ENCODE assay signal across 30 cellular contexts in the genomic region with DNA sequence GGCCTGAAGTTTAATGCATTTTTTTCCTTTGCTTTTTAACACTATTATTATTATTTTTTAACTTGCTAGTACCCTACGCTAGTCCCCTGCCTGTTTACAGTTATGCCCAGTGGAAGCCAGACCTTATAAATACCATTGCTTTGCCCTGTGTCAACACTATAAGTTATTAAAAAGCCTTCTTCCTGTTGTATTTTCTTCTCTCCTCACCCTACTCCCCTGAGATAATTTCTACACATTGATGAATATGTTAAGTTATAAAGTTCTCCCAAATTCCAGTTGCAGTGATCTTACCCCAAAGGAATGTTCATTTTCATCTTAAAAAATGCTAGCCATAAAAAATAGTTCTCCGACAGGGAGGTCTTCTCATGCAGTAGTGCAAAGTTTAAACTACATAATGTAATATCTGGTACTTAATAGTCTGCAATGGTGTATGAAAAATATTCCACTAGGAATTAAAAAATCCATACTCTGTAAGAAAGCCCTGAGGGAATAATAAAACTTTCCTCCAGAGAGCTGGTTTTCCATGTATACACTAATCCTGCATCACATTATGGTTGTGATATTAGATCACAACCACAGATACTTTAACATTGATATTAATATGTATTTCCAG. TPM values are rescaled to one million over a fixed set of nuclear protein-coding genes. Genes with fewer than 3 reads are reported as not detected.
A peak's percentile ranks its signal among the peaks of the same experiment; 100 is the strongest.
DNase-seq lines count a peak whose midpoint lies in the region; ATAC-seq and TF ChIP-seq lines count a peak whose summit lies in the region.
"Had no signal": no experiment of that assay in that cellular context is flagged by ENCODE, and none has a peak within 500 bp of the region (broad histone marks: within the 10 kb centered on the region; RNA-seq: fewer than 3 reads in every experiment).

No MANE protein-coding gene starts in this region.

- peaks cover 25% of the 10 kb centered on the region for H3K4me1 Mint-ChIP-seq in nephron
- H3K4me1 Mint-ChIP-seq: activated B cell treated with CpG ODN at 0.5 μM for 24 hours; activated CD4-positive, alpha-beta T cell treated with anti-CD3 and anti-CD28 coated beads, Interleukin-2, amount 10 ng/mL, durations not matched to agents 7 days and 5 days; B cell; neural progenitor cell; T-cell had no signal

- no peak overlapping the region for H2BK5ac ChIP-seq in IMR-90 (ENCODE audit: low read depth, low read length, poor library complexity, severe bottlenecking)

- H2BK20ac ChIP-seq in IMR-90 (ENCODE audit: low read depth, low read length) = no peak overlapping the region

- CTCF ChIA-PET in IMR-90 (lab: Yijun Ruan, JAX) = no interaction called here

- ATAC-seq in IMR-90 (ENCODE audit: low read depth) (peak; percentile 63), HG03442 (IDR thresholded peaks at IDR 0.05; ENCODE audit: unreplicated experiment) (no peak), HG03175 (IDR thresholded peaks at IDR 0.05; ENCODE audit: unreplicated experiment) (no peak)
- ATAC-seq: activated T-cell treated with anti-CD3 and anti-CD28 coated beads, Interleukin-2, amount 50 U/mL, for 72 hours; body of pancreas; GM12878; left lobe of liver; T-cell had no signal

- no peaks in the 10 kb centered on the region for H3K9me3 Mint-ChIP-seq in nephron
- H3K9me3 Mint-ChIP-seq: activated B cell treated with CpG ODN at 0.5 μM for 24 hours; activated CD4-positive, alpha-beta T cell treated with anti-CD3 and anti-CD28 coated beads, Interleukin-2, amount 10 ng/mL, durations not matched to agents 7 days and 5 days; activated T-cell treated with anti-CD3 and anti-CD28 coated beads, Interleukin-2, amount 50 U/mL, for 72 hours; CD4-positive, alpha-beta memory T cell; neural progenitor cell; T-cell had no signal

- peaks cover 23% of the 10 kb centered on the region for H3K36me3 Mint-ChIP-seq in nephron (ENCODE audit: low read depth)

- no peak overlapping the region for H3K4ac ChIP-seq in IMR-90 (ENCODE audit: low read depth, low read length)

- no peak overlapping the region for H3K4me3 Mint-ChIP-seq in nephron
- H3K4me3 Mint-ChIP-seq: activated B cell treated with CpG ODN at 0.5 μM for 24 hours; activated CD4-positive, alpha-beta T cell treated with anti-CD3 and anti-CD28 coated beads, Interleukin-2, amount 10 ng/mL, durations not matched to agents 7 days and 5 days; activated T-cell treated with anti-CD3 and anti-CD28 coated beads, Interleukin-2, amount 50 U/mL, for 72 hours; B cell; CD4-positive, alpha-beta memory T cell; neural progenitor cell; T-cell had no signal

- H3K56ac ChIP-seq in IMR-90 (ENCODE audit: extremely low read depth, insufficient read depth, low read length) = no peak overlapping the region

- peaks cover 5% of the 10 kb centered on the region for H3K36me3 ChIP-seq in IMR-90 (ENCODE audit: control insufficient read depth, insufficient read depth, low read length)
- H3K36me3 ChIP-seq: neural progenitor cell, SJSA1 had no signal

- H3K27me3 ChIP-seq in IMR-90 (ENCODE audit: control insufficient read depth, insufficient read depth, low read length) = no peaks in the 10 kb centered on the region
- H3K27me3 ChIP-seq: body of pancreas, neural progenitor cell, right atrium auricular region, SJSA1, suprapubic skin had no signal

- no peaks in the 10 kb centered on the region for H3K27me3 Mint-ChIP-seq in nephron (ENCODE audit: low read depth)
- H3K27me3 Mint-ChIP-seq: activated B cell treated with CpG ODN at 0.5 μM for 24 hours; activated CD4-positive, alpha-beta T cell treated with anti-CD3 and anti-CD28 coated beads, Interleukin-2, amount 10 ng/mL, durations not matched to agents 7 days and 5 days; B cell; CD4-positive, alpha-beta memory T cell; T-cell had no signal

- peak overlapping the region in 2 of 3 experiments; percentile 31 to 35 for H3K27ac Mint-ChIP-seq in nephron
- H3K27ac Mint-ChIP-seq: activated B cell treated with CpG ODN at 0.5 μM for 24 hours; activated CD4-positive, alpha-beta T cell treated with anti-CD3 and anti-CD28 coated beads, Interleukin-2, amount 10 ng/mL, durations not matched to agents 7 days and 5 days; activated T-cell treated with anti-CD3 and anti-CD28 coated beads, Interleukin-2, amount 50 U/mL, for 72 hours; B cell; CD4-positive, alpha-beta memory T cell; neural progenitor cell; T-cell had no signal

- H3K4me1 ChIP-seq in IMR-90 (ENCODE audit: control insufficient read depth, insufficient read depth, low read length) = no peaks in the 10 kb centered on the region
- H3K4me1 ChIP-seq: body of pancreas, neural progenitor cell, right atrium auricular region, suprapubic skin had no signal

- no peak overlapping the region for H4K91ac ChIP-seq in IMR-90 (ENCODE audit: insufficient read depth, low read depth, low read length)

- H3K23ac ChIP-seq in IMR-90 (ENCODE audit: low read depth, low read length) = no peak overlapping the region

- TF ChIP-seq POLR2A in IMR-90 (IDR thresholded peaks at IDR 0.05; ENCODE audit: low read depth, low read length) = no peak

- POLR2A ChIA-PET in IMR-90 (lab: Charles Lee; ENCODE audit: unreplicated experiment) = interaction anchor here (0.5 kb wide), 1 partner anchor 250 kb away, joined by 7 read pairs; no protein-coding TSS in a partner anchor

- no peak overlapping the region for H3K14ac ChIP-seq in IMR-90 (replicated peaks; ENCODE audit: low read depth, low read length)

- no peaks in the 10 kb centered on the region for H3K9me3 ChIP-seq in IMR-90 (ENCODE audit: control insufficient read depth, insufficient read depth, low read length)
- H3K9me3 ChIP-seq: body of pancreas, right atrium auricular region, SJSA1, suprapubic skin had no signal

- TF ChIP-seq CTCF in AG10803 (conservative IDR thresholded peaks at IDR 0.05; ENCODE audit: low read length) = no peak
- no peak for TF ChIP-seq CTCF in IMR-90 (conservative IDR thresholded peaks at IDR 0.05; ENCODE audit: low read depth, low read length)
- no peak for TF ChIP-seq CTCF in choroid plexus epithelial cell (conservative IDR thresholded peaks at IDR 0.05; ENCODE audit: low read depth, low read length)
- TF ChIP-seq CTCF in nephron (IDR thresholded peaks at IDR 0.05; ENCODE audit: unreplicated experiment in 3 of 3) = no peak

- no peak overlapping the region for H3K9ac ChIP-seq in IMR-90 (ENCODE audit: low read depth, low read length)
- H3K9ac ChIP-seq: neural progenitor cell had no signal

- no peak overlapping the region for H3K4me2 ChIP-seq in IMR-90 (ENCODE audit: low read depth, low read length)
- H3K4me2 ChIP-seq: neural progenitor cell, smooth muscle cell had no signal

- H3K4me3 ChIP-seq in AG10803 (ENCODE audit: low read length) (no peak overlapping the region), IMR-90 (ENCODE audit: insufficient read depth, low read depth, low read length) (no peak overlapping the region), choroid plexus epithelial cell (ENCODE audit: low read depth, low read length) (no peak overlapping the region)
- H3K4me3 ChIP-seq: body of pancreas, GM12878, neural progenitor cell, right atrium auricular region, SJSA1, smooth muscle cell, suprapubic skin had no signal

- H3K27ac ChIP-seq in IMR-90 (ENCODE audit: insufficient read depth, low read length) = no peak overlapping the region
- H3K27ac ChIP-seq: body of pancreas, neural progenitor cell, right atrium auricular region, SJSA1, suprapubic skin had no signal

- H3K79me1 ChIP-seq in IMR-90 (ENCODE audit: low read depth in 1 of 2, low read length in 2 of 2) = no peaks in the 10 kb centered on the region

- intact Hi-C loops in IMR-90 (cut with micrococcal nuclease) = no loop called here

- H4K20me1 ChIP-seq in IMR-90 (ENCODE audit: insufficient read depth, low read length) = no peaks in the 10 kb centered on the region

- in situ Hi-C loops in IMR-90 (cut with MboI; ENCODE audit: low sequenced_read_pairs) = no loop called here

- no peak overlapping the region for H2AK5ac ChIP-seq in IMR-90 (ENCODE audit: low read depth, low read length)

- dilution Hi-C loops in IMR-90 (cut with HindIII; ENCODE audit: low sequenced_read_pairs, unreplicated experiment) = no loop called here

- DNase-seq in AG10803 (ENCODE audit: low read depth) (peak; percentile 31), IMR-90 (peak; percentile 4), choroid plexus epithelial cell (ENCODE audit: low read depth) (peak; percentile 53)
- no peak for DNase-seq in NK-92 treated with Interleukin-12 subunit alpha and Interleukin-12 subunit beta, amount 100 ng/mL, for 24 hours (lab: John Stamatoyannopoulos, UW)
- no peak for DNase-seq in activated CD4-positive, alpha-beta T cell treated with anti-CD3 and anti-CD28 coated beads, Interleukin-2, amount 50 U/mL, for 48 hours
- DNase-seq: activated B cell treated with CpG ODN at 0.5 μM for 24 hours; activated CD4-positive, alpha-beta T cell treated with anti-CD3 and anti-CD28 coated beads, Interleukin-2, amount 10 ng/mL, durations not matched to agents 7 days and 5 days; activated T-cell treated with anti-CD3 and anti-CD28 coated beads, Interleukin-2, amount 50 U/mL, for 72 hours; body of pancreas; CD4-positive, alpha-beta memory T cell; cerebellar nuclear complex; glutamatergic neuron; H7; Kasumi-1; NCI-H1417 treated with DMSO at 0.1 percent for 48 hours; NCI-H748 treated with DMSO at 0.1 percent for 48 hours; posterior cingulate gyrus; stimulated activated naive CD4-positive, alpha-beta T cell; T-cell had no signal

- BruUV-seq in IMR-90 (replicated peaks; lab: Mats Ljungman, UMichigan) = no TSS peak

- H4K8ac ChIP-seq in IMR-90 (ENCODE audit: low read depth in 2 of 2, low read length in 2 of 2) = no peak overlapping the region

- no peak overlapping the region for H3K18ac ChIP-seq in IMR-90 (ENCODE audit: low read depth, low read length)

- no peak overlapping the region for H2AFZ ChIP-seq in IMR-90 (replicated peaks; ENCODE audit: low read length, poor library complexity)
- H2AFZ ChIP-seq: neural progenitor cell had no signal

- no CpG with 5 or more reads among the region's 2 CpGs for WGBS in IMR-90 (ENCODE audit: extremely low coverage in 2 of 2, insufficient read length in 1 of 2), 2 experiments

- no peak overlapping the region for H4K5ac ChIP-seq in IMR-90 (ENCODE audit: low read depth, low read length)

- no peak overlapping the region for H2BK120ac ChIP-seq in IMR-90 (ENCODE audit: low read depth, low read length)

- TF ChIP-seq RAD21 in IMR-90 (IDR thresholded peaks at IDR 0.05; ENCODE audit: low read length) = no peak

- no peak overlapping the region for H2AK9ac ChIP-seq in IMR-90 (replicated peaks; ENCODE audit: low read depth, low read length, poor library complexity)

- H2BK15ac ChIP-seq in IMR-90 (ENCODE audit: low read depth, low read length) = no peak overlapping the region

- H3K9me1 ChIP-seq in IMR-90 (ENCODE audit: insufficient read depth, low read length) = 0 out of 2 replicates have a peak, but pooled peaks cover 4% of the 10 kb centered on the region

TF ChIP-seq in IMR-90, 13 proteins besides CTCF, POLR2A, EP300 and RAD21 (continues in another document):
- TF ChIP-seq FOS (IDR thresholded peaks at IDR 0.05; ENCODE audit: low read depth, low read length) (no peak), SMC3 (IDR thresholded peaks at IDR 0.05; ENCODE audit: low read depth, low read length) (no peak)

RNA-seq across cellular contexts. Expression of gene MAP2K5, which starts 58.6 kb away (rescaled TPM):
- total RNA-seq in IMR-90 (2012; rRNA removed) = 1.6 and 2.8 TPM in 2 replicates
- 4.6 and 6.1 TPM in 2 replicates for polyA plus RNA-seq in IMR-90 (2012; rRNA removed)
- polyA plus RNA-seq in IMR-90 (2012; cell fraction: cytosol; rRNA removed) = 4.6 and 5.5 TPM in 2 replicates
- polyA plus RNA-seq in IMR-90 (2012; cell fraction: nucleus; rRNA removed; ENCODE audit: low replicate concordance) = 4.4 and 6.1 TPM in 2 replicates

Comparison
In these comparisons a context has a peak if more than half of its experiments do, and no peak if none do; other contexts are left out.
1. DNase-seq: peak in AG10803 (single experiment), IMR-90 (single experiment) and choroid plexus epithelial cell (single experiment); none in NK-92 treated with Interleukin-12 subunit alpha and Interleukin-12 subunit beta, amount 100 ng/mL, for 24 hours (single experiment) and activated CD4-positive, alpha-beta T cell treated with anti-CD3 and anti-CD28 coated beads, Interleukin-2, amount 50 U/mL, for 48 hours (0 of 2).